ENCODE assay signal across 1 cellular context in genomic region chr10:37495415-37495814, GRCh38.
TF ChIP-seq lines count a peak whose summit lies in the region.

No MANE protein-coding gene starts in this region.

TF ChIP-seq in K562, 482 proteins besides CTCF, POLR2A, EP300 and RAD21 (continued from another document):
- TF ChIP-seq ETS2 (tag; IDR thresholded peaks at IDR 0.05; ENCODE audit: borderline replicate concordance, poor library complexity, severe bottlenecking) = no peak
- no peak for TF ChIP-seq ZNF584 (CRISPR knock-in tag; IDR thresholded peaks at IDR 0.05; ENCODE audit: low read depth)
- no peak for TF ChIP-seq PHB (CRISPR knock-in tag; IDR thresholded peaks at IDR 0.05)
- TF ChIP-seq CREB3 (tag; conservative IDR thresholded peaks at IDR 0.05; ENCODE audit: low read depth) = no peak
- no peak for TF ChIP-seq RBFOX2 (IDR thresholded peaks at IDR 0.05; ENCODE audit: low read depth, low read length)
- no peak for TF ChIP-seq KDM1A (IDR thresholded peaks at IDR 0.05)
- no peak for TF ChIP-seq RAD51 (IDR thresholded peaks at IDR 0.05; ENCODE audit: borderline replicate concordance, low read depth)
- no peak for TF ChIP-seq PRMT5 (CRISPR knock-in tag; IDR thresholded peaks at IDR 0.05)
- TF ChIP-seq ZNF398 (CRISPR knock-in tag; IDR thresholded peaks at IDR 0.05) = no peak
- no peak for TF ChIP-seq SIX5 (IDR thresholded peaks at IDR 0.05; ENCODE audit: borderline replicate concordance in 1 of 2, insufficient read depth in 1 of 2, low read depth in 1 of 2, low read length in 2 of 2)
- no peak for TF ChIP-seq RBM22 (IDR thresholded peaks at IDR 0.05; ENCODE audit: low read depth, low read length, poor library complexity, severe bottlenecking)
- TF ChIP-seq ID3 (CRISPR knock-in tag; IDR thresholded peaks at IDR 0.05) = no peak
- TF ChIP-seq ID3 (tag; IDR thresholded peaks at IDR 0.05) = no peak
- TF ChIP-seq ZNF324 (CRISPR knock-in tag; IDR thresholded peaks at IDR 0.05) = no peak
- TF ChIP-seq SIRT6 (IDR thresholded peaks at IDR 0.05; ENCODE audit: low read depth, low read length) = no peak
- TF ChIP-seq PHF21A (IDR thresholded peaks at IDR 0.05; ENCODE audit: borderline replicate concordance, low read depth) = no peak
